7 cellular contexts compared by ENCODE assay signal in genomic region chr5:132961887-132962286, GRCh38. TPM values are rescaled to one million over a fixed set of nuclear protein-coding genes. Genes with fewer than 3 reads are reported as not detected.
A peak's percentile ranks its signal among the peaks of the same experiment; 100 is the strongest.
DNase-seq lines count a peak whose midpoint lies in the region; ATAC-seq and TF ChIP-seq lines count a peak whose summit lies in the region.

No MANE protein-coding gene starts in this region.

- in situ Hi-C loops in HAP-1 (cut with MboI; ENCODE audit: low sequenced_read_pairs), result no loop called here

- TF ChIP-seq CTCF in fibroblast of mammary gland (conservative IDR thresholded peaks at IDR 0.05; ENCODE audit: control insufficient read depth, insufficient read depth, low read depth, low read length) (no peak), psoas muscle (IDR thresholded peaks at IDR 0.05) (no peak)

- H3K27me3 ChIP-seq in HAP-1 (ENCODE audit: low read depth) (no peaks in the 10 kb centered on the region), psoas muscle (ENCODE audit: insufficient read depth in 3 of 3, low read length in 2 of 3) (no peaks in the 10 kb centered on the region)

- H3K4me1 ChIP-seq in HAP-1, result peaks cover 15% of the 10 kb centered on the region
- H3K4me1 ChIP-seq in psoas muscle, result peaks cover 32% of the 10 kb centered on the region

- H3K4me3 ChIP-seq in HAP-1 (peak overlapping the region; percentile 74), SK-N-MC (peak overlapping the region; percentile 87), fibroblast of mammary gland (ENCODE audit: control insufficient read depth, low read depth, low read length) (peak overlapping the region; percentile 94), psoas muscle (peak overlapping the region; percentile 82)

- H3K9ac ChIP-seq in SK-N-MC (ENCODE audit: insufficient read length), result peak overlapping the region; percentile 89

- no peaks in the 10 kb centered on the region for H3K9me3 ChIP-seq in HAP-1
- no peaks in the 10 kb centered on the region for H3K9me3 ChIP-seq in SK-N-MC (ENCODE audit: low read depth, low read length)
- no peaks in the 10 kb centered on the region for H3K9me3 ChIP-seq in psoas muscle

- no peak for ATAC-seq in psoas muscle
- no peak for ATAC-seq in HG02798 (IDR thresholded peaks at IDR 0.05; ENCODE audit: poor library complexity, unreplicated experiment)

- 9 to 15% (median 12%) methylated on average over 5 of the region's 5 CpGs for WGBS in psoas muscle, 3 donors

- DNase-seq in HAP-1 (ENCODE audit: low spot score in 2 of 2), result no peak
- no peak for DNase-seq in SK-N-MC (ENCODE audit: low read depth, low spot score)
- DNase-seq in fibroblast of mammary gland (ENCODE audit: low read depth), result peak; percentile 84
- DNase-seq in psoas muscle, result no peak
- no peak for DNase-seq in NCI-H146 (lab: John Stamatoyannopoulos, UW)
- DNase-seq in HuH-7.5 (ENCODE audit: low spot score), result no peak

- intact Hi-C loops in psoas muscle (cut with DNase I), result loop anchor here (2.0 to 10.0 kb wide), 3 partner anchors 63 to 90 kb away; partner anchors contain the start of genes ZCCHC10 (in 2 of the 2) and HSPA4 (in 1 of the 2)

- no peaks in the 10 kb centered on the region for H3K36me3 ChIP-seq in HAP-1 (replicated peaks)
- peaks cover 16% of the 10 kb centered on the region for H3K36me3 ChIP-seq in SK-N-MC (ENCODE audit: insufficient read depth, low read length)
- H3K36me3 ChIP-seq in psoas muscle (ENCODE audit: insufficient read depth in 1 of 2, low read depth in 1 of 2), result no peaks in the 10 kb centered on the region

- H3K27ac ChIP-seq in SK-N-MC (peak overlapping the region; percentile 88), psoas muscle (peak overlapping the region; percentile 96)

RNA-seq across cellular contexts. Expression of gene AFF4, which starts 1.5 kb away (rescaled TPM):
- total RNA-seq in psoas muscle, result 10 to 100 TPM; 49.6 to 68.2 (median 58.9) TPM
- 10 to 100 TPM in 2 of 3 donors, 1 to 10 TPM in 1; 9.7 to 23.3 (median 10.0) TPM for polyA plus RNA-seq in psoas muscle
